Comparison of ENCODE assay signal across 27 cellular contexts in the genomic region with DNA sequence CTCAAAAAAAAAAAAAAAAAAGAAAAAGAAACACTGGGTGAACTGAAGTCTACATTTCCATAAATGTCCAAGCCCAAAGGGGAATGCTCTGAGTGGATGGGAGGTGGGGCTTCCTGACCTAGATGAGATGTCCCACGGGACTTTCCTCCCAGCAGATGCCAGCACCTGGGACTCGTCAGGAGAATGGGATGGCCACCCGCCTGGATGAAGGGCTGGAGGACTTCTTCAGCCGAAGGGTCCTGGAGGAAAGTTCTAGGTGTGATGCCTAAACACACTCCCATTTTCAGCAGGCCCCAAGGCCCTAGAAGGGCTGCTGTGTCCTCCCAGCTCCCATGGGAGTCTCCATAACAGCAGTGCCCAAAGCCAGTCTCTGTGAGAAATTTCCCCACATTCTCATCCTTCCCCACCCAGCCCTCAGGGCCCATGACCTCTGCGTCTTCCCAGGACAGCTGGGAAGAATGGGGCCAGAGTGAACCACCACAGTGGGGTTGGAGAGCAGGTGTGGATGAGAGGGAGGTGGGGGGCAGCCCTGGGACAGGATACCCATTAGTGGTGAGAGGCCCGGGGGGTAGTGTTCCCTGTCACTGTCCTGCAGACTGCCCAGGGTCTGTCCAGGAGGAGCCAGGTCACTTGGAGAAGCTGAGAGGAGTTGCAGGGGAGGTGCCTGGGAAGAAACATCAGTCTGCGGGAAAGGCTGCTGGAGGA. TPM values are rescaled to one million over a fixed set of nuclear protein-coding genes. Genes with fewer than 3 reads are reported as not detected.
"Had no signal": no experiment of that assay in that cellular context is flagged by ENCODE, and none has a peak within 500 bp of the region (broad histone marks: within the 10 kb centered on the region; RNA-seq: fewer than 3 reads in every experiment).

No MANE protein-coding gene starts in this region.

- ATAC-seq: activated CD8-positive, alpha-beta memory T cell treated with anti-CD3 and anti-CD28 coated beads, Interleukin-2, amount 10 ng/mL, durations not matched to agents 7 days and 5 days; activated CD8-positive, alpha-beta T cell treated with anti-CD3 and anti-CD28 coated beads for 36 hours; activated T-helper 17 cell treated with anti-CD3 and anti-CD28 coated beads, Interleukin-2, amount 50 U/mL, for 72 hours; effector memory CD8-positive, alpha-beta T cell; left cardiac atrium; lower lobe of right lung; mucosa of descending colon had no signal

- H3K4me1 ChIP-seq: esophagus muscularis mucosa, lower lobe of right lung, neural progenitor cell, upper lobe of left lung had no signal

- H3K9me3 ChIP-seq: colonic mucosa, esophagus muscularis mucosa, lower lobe of right lung, mucosa of descending colon, upper lobe of left lung had no signal

- H3K4me3 ChIP-seq: colonic mucosa, dorsolateral prefrontal cortex, esophagus muscularis mucosa, lower lobe of right lung, mucosa of descending colon, neural progenitor cell, upper lobe of left lung had no signal

- H3K27me3 ChIP-seq: colonic mucosa, dorsolateral prefrontal cortex, esophagus muscularis mucosa, neural progenitor cell, upper lobe of left lung had no signal

- H3K36me3 ChIP-seq: colonic mucosa, esophagus muscularis mucosa, lower lobe of right lung, neural progenitor cell, upper lobe of left lung had no signal

- FAIRE-seq: bronchial epithelial cell, endothelial cell of umbilical vein, frontal cortex, islet of Langerhans had no signal

- DNase-seq: activated CD4-positive, alpha-beta T cell treated with anti-CD3 and anti-CD28 coated beads, Interleukin-2, amount 10 ng/mL, durations not matched to agents 24 days and 14 days; activated CD8-positive, alpha-beta memory T cell treated with anti-CD3 and anti-CD28 coated beads, Interleukin-2, amount 10 ng/mL, durations not matched to agents 7 days and 5 days; activated CD8-positive, alpha-beta T cell treated with anti-CD3 and anti-CD28 coated beads for 36 hours; activated naive CD8-positive, alpha-beta T cell treated with anti-CD3 and anti-CD28 coated beads, Interleukin-2, amount 10 ng/mL, durations not matched to agents 7 days and 5 days; amniotic stem cell; colonic mucosa; effector memory CD8-positive, alpha-beta T cell; left cardiac atrium; lower lobe of right lung; mesendoderm; naive B cell; retina; stimulated activated CD4-positive, alpha-beta T cell treated with anti-CD3 and anti-CD28 coated beads, Interleukin-4, amount 100 ng/mL, for 24 hours; stimulated activated naive CD4-positive, alpha-beta T cell treated with Interleukin-2 at 50 U/mL for 16 hours; upper lobe of left lung had no signal

- H3K4me2 ChIP-seq: neural progenitor cell had no signal

- H2AFZ ChIP-seq: neural progenitor cell had no signal

- H3K27ac ChIP-seq: colonic mucosa, dorsolateral prefrontal cortex, esophagus muscularis mucosa, lower lobe of right lung, neural progenitor cell, upper lobe of left lung had no signal

- H3K4me1 Mint-ChIP-seq: activated CD4-positive, alpha-beta T cell treated with anti-CD3 and anti-CD28 coated beads, Interleukin-2, amount 10 ng/mL, durations not matched to agents 24 days and 14 days; activated CD8-positive, alpha-beta memory T cell treated with anti-CD3 and anti-CD28 coated beads, Interleukin-2, amount 10 ng/mL, durations not matched to agents 7 days and 5 days; activated naive CD8-positive, alpha-beta T cell treated with anti-CD3 and anti-CD28 coated beads, Interleukin-2, amount 10 ng/mL, durations not matched to agents 7 days and 5 days; activated T-helper 17 cell treated with anti-CD3 and anti-CD28 coated beads, Interleukin-2, amount 50 U/mL, for 72 hours; naive B cell had no signal

- H3K4me3 Mint-ChIP-seq: activated CD4-positive, alpha-beta T cell treated with anti-CD3 and anti-CD28 coated beads, Interleukin-2, amount 10 ng/mL, durations not matched to agents 24 days and 14 days; activated CD8-positive, alpha-beta memory T cell treated with anti-CD3 and anti-CD28 coated beads, Interleukin-2, amount 10 ng/mL, durations not matched to agents 7 days and 5 days; activated CD8-positive, alpha-beta T cell treated with anti-CD3 and anti-CD28 coated beads for 36 hours; activated naive CD8-positive, alpha-beta T cell treated with anti-CD3 and anti-CD28 coated beads, Interleukin-2, amount 10 ng/mL, durations not matched to agents 7 days and 5 days; activated T-helper 17 cell treated with anti-CD3 and anti-CD28 coated beads, Interleukin-2, amount 50 U/mL, for 72 hours; effector memory CD8-positive, alpha-beta T cell; naive B cell; neural progenitor cell had no signal

- H3K36me3 Mint-ChIP-seq: activated CD8-positive, alpha-beta memory T cell treated with anti-CD3 and anti-CD28 coated beads, Interleukin-2, amount 10 ng/mL, durations not matched to agents 7 days and 5 days; activated naive CD8-positive, alpha-beta T cell treated with anti-CD3 and anti-CD28 coated beads, Interleukin-2, amount 10 ng/mL, durations not matched to agents 7 days and 5 days; naive B cell; neural progenitor cell had no signal

- H3K27me3 Mint-ChIP-seq: activated CD8-positive, alpha-beta memory T cell treated with anti-CD3 and anti-CD28 coated beads, Interleukin-2, amount 10 ng/mL, durations not matched to agents 7 days and 5 days; activated CD8-positive, alpha-beta T cell treated with anti-CD3 and anti-CD28 coated beads for 36 hours; activated naive CD8-positive, alpha-beta T cell treated with anti-CD3 and anti-CD28 coated beads, Interleukin-2, amount 10 ng/mL, durations not matched to agents 7 days and 5 days; activated T-helper 17 cell treated with anti-CD3 and anti-CD28 coated beads, Interleukin-2, amount 50 U/mL, for 72 hours; naive B cell; progenitor cell of endocrine pancreas had no signal

- H3K27ac Mint-ChIP-seq: activated CD4-positive, alpha-beta T cell treated with anti-CD3 and anti-CD28 coated beads, Interleukin-2, amount 10 ng/mL, durations not matched to agents 24 days and 14 days; activated CD8-positive, alpha-beta memory T cell treated with anti-CD3 and anti-CD28 coated beads, Interleukin-2, amount 10 ng/mL, durations not matched to agents 7 days and 5 days; activated CD8-positive, alpha-beta T cell treated with anti-CD3 and anti-CD28 coated beads for 36 hours; activated naive CD8-positive, alpha-beta T cell treated with anti-CD3 and anti-CD28 coated beads, Interleukin-2, amount 10 ng/mL, durations not matched to agents 7 days and 5 days; activated T-helper 17 cell treated with anti-CD3 and anti-CD28 coated beads, Interleukin-2, amount 50 U/mL, for 72 hours; neural progenitor cell; progenitor cell of endocrine pancreas had no signal

- H3K9me3 Mint-ChIP-seq: activated CD4-positive, alpha-beta T cell treated with anti-CD3 and anti-CD28 coated beads, Interleukin-2, amount 10 ng/mL, durations not matched to agents 24 days and 14 days; activated CD8-positive, alpha-beta T cell treated with anti-CD3 and anti-CD28 coated beads for 36 hours; activated naive CD8-positive, alpha-beta T cell treated with anti-CD3 and anti-CD28 coated beads, Interleukin-2, amount 10 ng/mL, durations not matched to agents 7 days and 5 days; activated T-helper 17 cell treated with anti-CD3 and anti-CD28 coated beads, Interleukin-2, amount 50 U/mL, for 72 hours; effector memory CD8-positive, alpha-beta T cell; neural progenitor cell had no signal

- H3K9ac ChIP-seq: neural progenitor cell had no signal

RNA-seq across cellular contexts. Expression of a gene that starts 7.1 kb away (rescaled TPM):
- total RNA-seq: activated CD4-positive, alpha-beta T cell treated with anti-CD3 and anti-CD28 coated beads, Interleukin-2, amount 10 ng/mL, durations not matched to agents 24 days and 14 days; activated CD8-positive, alpha-beta T cell treated with anti-CD3 and anti-CD28 coated beads for 36 hours; activated T-helper 17 cell treated with anti-CD3 and anti-CD28 coated beads, Interleukin-2, amount 50 U/mL, for 72 hours; bronchial epithelial cell; endothelial cell of umbilical vein; left cardiac atrium; lower lobe of right lung; omental fat pad; progenitor cell of endocrine pancreas; T-helper 2 cell treated with Interferon-gamma antibody and Interleukin-4, amounts not matched to agents 100 ng/mL and 5 ng/mL, for 36 hours; upper lobe of left lung had no signal
- polyA plus RNA-seq: endothelial cell of umbilical vein had no signal

RNA-seq across cellular contexts. Expression of a gene that starts 12.4 kb away (rescaled TPM):
- total RNA-seq: bronchial epithelial cell, endothelial cell of umbilical vein had no signal
